Comparison of ENCODE assay signal across 1 cellular context in the genomic region with DNA sequence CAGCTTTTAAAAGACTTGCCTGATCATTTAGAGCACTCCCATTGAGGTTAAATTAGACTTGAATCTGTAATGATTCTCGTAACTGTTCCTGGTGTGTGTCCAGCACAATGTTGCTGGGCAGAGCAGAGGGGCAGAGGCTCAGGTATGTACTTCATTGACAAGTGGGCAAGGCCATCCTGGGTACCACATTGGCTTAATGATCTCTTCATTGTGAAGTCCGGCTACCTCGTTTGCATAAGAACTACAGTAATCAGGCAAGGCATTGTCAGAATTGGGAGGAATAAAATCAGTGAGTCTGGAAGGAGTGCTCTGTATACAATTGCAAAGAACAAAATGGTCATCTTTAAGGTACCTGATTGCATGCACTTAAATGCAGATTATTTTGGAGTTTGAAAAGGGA.
TF ChIP-seq lines count a peak whose summit lies in the region.

No MANE protein-coding gene starts in this region.

TF ChIP-seq in K562, 482 proteins besides CTCF, POLR2A, EP300 and RAD21:
- TF ChIP-seq, protein P1, sequence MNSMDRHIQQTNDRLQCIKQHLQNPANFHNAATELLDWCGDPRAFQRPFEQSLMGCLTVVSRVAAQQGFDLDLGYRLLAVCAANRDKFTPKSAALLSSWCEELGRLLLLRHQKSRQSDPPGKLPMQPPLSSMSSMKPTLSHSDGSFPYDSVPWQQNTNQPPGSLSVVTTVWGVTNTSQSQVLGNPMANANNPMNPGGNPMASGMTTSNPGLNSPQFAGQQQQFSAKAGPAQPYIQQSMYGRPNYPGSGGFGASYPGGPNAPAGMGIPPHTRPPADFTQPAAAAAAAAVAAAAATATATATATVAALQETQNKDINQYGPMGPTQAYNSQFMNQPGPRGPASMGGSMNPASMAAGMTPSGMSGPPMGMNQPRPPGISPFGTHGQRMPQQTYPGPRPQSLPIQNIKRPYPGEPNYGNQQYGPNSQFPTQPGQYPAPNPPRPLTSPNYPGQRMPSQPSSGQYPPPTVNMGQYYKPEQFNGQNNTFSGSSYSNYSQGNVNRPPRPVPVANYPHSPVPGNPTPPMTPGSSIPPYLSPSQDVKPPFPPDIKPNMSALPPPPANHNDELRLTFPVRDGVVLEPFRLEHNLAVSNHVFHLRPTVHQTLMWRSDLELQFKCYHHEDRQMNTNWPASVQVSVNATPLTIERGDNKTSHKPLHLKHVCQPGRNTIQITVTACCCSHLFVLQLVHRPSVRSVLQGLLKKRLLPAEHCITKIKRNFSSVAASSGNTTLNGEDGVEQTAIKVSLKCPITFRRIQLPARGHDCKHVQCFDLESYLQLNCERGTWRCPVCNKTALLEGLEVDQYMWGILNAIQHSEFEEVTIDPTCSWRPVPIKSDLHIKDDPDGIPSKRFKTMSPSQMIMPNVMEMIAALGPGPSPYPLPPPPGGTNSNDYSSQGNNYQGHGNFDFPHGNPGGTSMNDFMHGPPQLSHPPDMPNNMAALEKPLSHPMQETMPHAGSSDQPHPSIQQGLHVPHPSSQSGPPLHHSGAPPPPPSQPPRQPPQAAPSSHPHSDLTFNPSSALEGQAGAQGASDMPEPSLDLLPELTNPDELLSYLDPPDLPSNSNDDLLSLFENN (IDR thresholded peaks at IDR 0.05; ENCODE audit: low read depth in 2 of 2, low read length in 2 of 2): no peak
- 0 out of 2 replicates have a peak, but pooled peaks have one; percentile 7 for TF ChIP-seq PML (IDR thresholded peaks at IDR 0.05; ENCODE audit: low read length)
